ENCODE assay signal across 21 cellular contexts in the genomic region with DNA sequence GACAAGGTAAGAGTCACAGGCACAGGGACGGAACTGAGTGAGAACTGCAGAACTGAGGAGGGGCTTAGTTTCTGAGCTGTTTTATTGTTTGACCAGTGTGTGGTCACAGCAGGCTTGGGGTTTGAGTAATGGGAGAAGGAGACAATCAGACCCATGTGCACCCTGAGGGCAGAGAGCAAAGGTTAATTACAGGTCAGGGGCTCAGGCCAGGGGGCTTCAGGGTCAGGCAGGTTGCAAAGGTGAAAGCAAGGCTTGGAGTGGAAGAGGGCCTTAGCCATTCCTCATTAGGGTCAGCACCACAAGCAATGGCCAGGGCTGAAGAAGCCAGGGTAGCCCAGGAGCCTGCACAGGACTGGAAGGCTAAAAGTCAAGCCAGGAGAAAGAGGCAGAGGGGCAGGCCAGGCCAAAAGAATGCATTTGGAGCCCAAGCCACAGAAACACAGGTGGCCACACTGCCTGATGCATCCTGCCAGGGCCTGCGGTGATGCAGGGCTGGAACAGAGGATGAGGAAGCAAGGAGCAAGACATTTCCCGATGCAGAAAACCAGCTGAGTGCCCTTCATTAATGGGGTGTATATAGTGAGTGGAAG.
DNase-seq lines count a peak whose midpoint lies in the region; ATAC-seq, FAIRE-seq and TF ChIP-seq lines count a peak whose summit lies in the region.
"Had no signal": no experiment of that assay in that cellular context is flagged by ENCODE, and none has a peak within 500 bp of the region (broad histone marks: within the 10 kb centered on the region; RNA-seq: fewer than 3 reads in every experiment).

No MANE protein-coding gene starts in this region.

- H3K4me1 Mint-ChIP-seq in H9 (peaks cover 4 to 5% of the 10 kb centered on the region in 2 experiments), neural progenitor cell (peaks cover 6% of the 10 kb centered on the region)
- H3K4me1 Mint-ChIP-seq in stimulated activated effector memory CD8-positive, alpha-beta T cell treated with anti-CD3 and anti-CD28 coated beads, Interleukin-12 subunit alpha, Interleukin-12 subunit beta, amount 100 ng/mL, for 72 hours: peaks cover 6% of the 10 kb centered on the region
- H3K4me1 Mint-ChIP-seq: B cell; CD4-positive, CD25-positive, alpha-beta regulatory T cell had no signal

- H3K4me3 ChIP-seq in H1 (ENCODE audit: extremely low read depth in 1 of 4, insufficient read depth in 2 of 4, low read depth in 3 of 4, low read length in 4 of 4): no peak overlapping the region
- no peak overlapping the region for H3K4me3 ChIP-seq in neural progenitor cell
- H3K4me3 ChIP-seq: BLaER1, GM12878, GM23248 had no signal

- H3K27ac ChIP-seq in H9 (ENCODE audit: insufficient read length, low read depth, low read length) (no peak overlapping the region), H1 (ENCODE audit: low read depth, low read length) (no peak overlapping the region), neural progenitor cell (no peak overlapping the region)
- H3K27ac ChIP-seq: BLaER1, C4-2B, GM23248 had no signal

- H3K18ac ChIP-seq in H9 (ENCODE audit: insufficient read length, low read depth, low read length) (no peak overlapping the region), H1 (ENCODE audit: extremely low read depth, low read length) (no peak overlapping the region)

- H3K4ac ChIP-seq in H9 (ENCODE audit: low read depth, low read length) (no peak overlapping the region), H1 (replicated peaks; ENCODE audit: insufficient read length, low read depth, low read length) (no peak overlapping the region)

- no peak for TF ChIP-seq RAD21 in H1 (IDR thresholded peaks at IDR 0.05 in 1 of 2, conservative IDR thresholded peaks at IDR 0.05 in 1 of 2; ENCODE audit: low read depth in 2 of 2, low read length in 2 of 2)

- H3K79me2 ChIP-seq in H9 (ENCODE audit: insufficient read depth, low read length) (no peaks in the 10 kb centered on the region), H1 (ENCODE audit: control insufficient read depth in 1 of 2, insufficient read depth in 2 of 2, low read length in 2 of 2) (no peaks in the 10 kb centered on the region), neural progenitor cell (ENCODE audit: low read depth) (no peaks in the 10 kb centered on the region)

- H4K91ac ChIP-seq in H9 (ENCODE audit: insufficient read length, low read depth, low read length): no peak overlapping the region
- no peak overlapping the region for H4K91ac ChIP-seq in H1 (replicated peaks; ENCODE audit: insufficient read length, low read length)

- H2AK5ac ChIP-seq in H9 (ENCODE audit: insufficient read length, low read length) (no peak overlapping the region), H1 (ENCODE audit: low read depth, low read length) (no peak overlapping the region)

- FAIRE-seq in H1 (lab: Jason Lieb, UNC): no peak
- FAIRE-seq: GM12878, GM19239, H54 had no signal

- H3K36me3 Mint-ChIP-seq in H9 (ENCODE audit: insufficient read depth in 1 of 3, low read depth in 3 of 3): no peaks in the 10 kb centered on the region
- H3K36me3 Mint-ChIP-seq in neural progenitor cell: no peaks in the 10 kb centered on the region
- H3K36me3 Mint-ChIP-seq in stimulated activated effector memory CD8-positive, alpha-beta T cell treated with anti-CD3 and anti-CD28 coated beads, Interleukin-12 subunit alpha, Interleukin-12 subunit beta, amount 100 ng/mL, for 72 hours: no peaks in the 10 kb centered on the region
- H3K36me3 Mint-ChIP-seq: CD4-positive, CD25-positive, alpha-beta regulatory T cell; CD8-positive, alpha-beta T cell had no signal

- H3F3A ChIP-seq in neural progenitor cell (ENCODE audit: low read depth): peaks cover 9% of the 10 kb centered on the region

- no peaks in the 10 kb centered on the region for H3K4me1 ChIP-seq in H9 (ENCODE audit: insufficient read depth, low read length)
- no peaks in the 10 kb centered on the region for H3K4me1 ChIP-seq in H1 (replicated peaks in 1 of 4; ENCODE audit: control insufficient read depth in 3 of 4, insufficient read depth in 4 of 4, low read length in 3 of 4)
- H3K4me1 ChIP-seq in neural progenitor cell: peaks cover 12% of the 10 kb centered on the region
- H3K4me1 ChIP-seq: BLaER1, Caco-2 had no signal

- H3K9ac ChIP-seq in H9 (ENCODE audit: extremely low read depth, insufficient read length, low read length): no peak overlapping the region
- no peak overlapping the region; a peak in 1 of 7 replicates for H3K9ac ChIP-seq in H1 (replicated peaks in 1 of 4; ENCODE audit: extremely low read depth in 1 of 4, low read depth in 3 of 4, low read length in 3 of 4)
- no peak overlapping the region for H3K9ac ChIP-seq in neural progenitor cell
- H3K9ac ChIP-seq: BLaER1, GM23248 had no signal

- H2BK5ac ChIP-seq in H9 (ENCODE audit: insufficient read length, low read length): no peak overlapping the region
- no peak overlapping the region for H2BK5ac ChIP-seq in H1 (ENCODE audit: low read depth, low read length)

- H3K4me3 Mint-ChIP-seq in H9 (no peak overlapping the region), neural progenitor cell (no peak overlapping the region)
- no peak overlapping the region for H3K4me3 Mint-ChIP-seq in stimulated activated effector memory CD8-positive, alpha-beta T cell treated with anti-CD3 and anti-CD28 coated beads, Interleukin-12 subunit alpha, Interleukin-12 subunit beta, amount 100 ng/mL, for 72 hours
- H3K4me3 Mint-ChIP-seq: B cell; CD4-positive, CD25-positive, alpha-beta regulatory T cell; CD8-positive, alpha-beta T cell had no signal

- no peaks in the 10 kb centered on the region for H4K20me1 ChIP-seq in H9 (ENCODE audit: control insufficient read depth, insufficient read depth, insufficient read length)
- H4K20me1 ChIP-seq in H1 (replicated peaks in 1 of 2; ENCODE audit: control insufficient read depth in 1 of 2, insufficient read depth in 2 of 2, low read length in 2 of 2): no peaks in the 10 kb centered on the region
- no peaks in the 10 kb centered on the region for H4K20me1 ChIP-seq in neural progenitor cell (ENCODE audit: low read depth)
- H4K20me1 ChIP-seq: BLaER1 had no signal

- H2BK20ac ChIP-seq in H9 (ENCODE audit: low read depth, low read length, poor library complexity, severe bottlenecking) (no peak overlapping the region), H1 (ENCODE audit: low read length) (no peak overlapping the region)

- H3K27me3 Mint-ChIP-seq in H9 (ENCODE audit: low read depth) (no peaks in the 10 kb centered on the region; the same call in 1 of the 2 replicates), neural progenitor cell (ENCODE audit: insufficient read depth, low read depth) (peaks cover 3% of the 10 kb centered on the region)

- H2BK12ac ChIP-seq in H9 (ENCODE audit: insufficient read length, low read depth, low read length) (no peak overlapping the region), H1 (ENCODE audit: low read depth, low read length) (no peak overlapping the region)

- H3K9me3 ChIP-seq in H9 (ENCODE audit: control insufficient read depth, low read depth, low read length) (no peaks in the 10 kb centered on the region), H1 (ENCODE audit: insufficient read depth in 2 of 2, low read depth in 1 of 2, low read length in 1 of 2) (no peaks in the 10 kb centered on the region), neural progenitor cell (ENCODE audit: low read depth) (no peaks in the 10 kb centered on the region)
- H3K9me3 ChIP-seq: BLaER1, Caco-2 had no signal

- H3K79me1 ChIP-seq in H9 (ENCODE audit: insufficient read depth, low read depth, low read length, poor library complexity, severe bottlenecking) (no peaks in the 10 kb centered on the region), H1 (ENCODE audit: low read depth, low read length) (no peaks in the 10 kb centered on the region)

- H3K27ac Mint-ChIP-seq in H9: 0 out of 7 replicates have a peak overlapping the region, but pooled peaks of 1 of the 3 experiments have one; percentile 39
- H3K27ac Mint-ChIP-seq in neural progenitor cell: no peak overlapping the region
- no peak overlapping the region for H3K27ac Mint-ChIP-seq in stimulated activated effector memory CD8-positive, alpha-beta T cell treated with anti-CD3 and anti-CD28 coated beads, Interleukin-12 subunit alpha, Interleukin-12 subunit beta, amount 100 ng/mL, for 72 hours
- H3K27ac Mint-ChIP-seq: B cell; CD8-positive, alpha-beta T cell had no signal

- H2BK120ac ChIP-seq in H9 (ENCODE audit: low read depth, low read length, poor library complexity, severe bottlenecking) (no peak overlapping the region), H1 (replicated peaks; ENCODE audit: low read depth, low read length) (no peak overlapping the region)

- H3K27me3 ChIP-seq in H9 (ENCODE audit: insufficient read depth, low read length) (no peaks in the 10 kb centered on the region), H1 (replicated peaks in 1 of 4; ENCODE audit: control insufficient read depth in 3 of 4, extremely low read depth in 1 of 4, insufficient read depth in 3 of 4, low read length in 3 of 4) (no peaks in the 10 kb centered on the region), neural progenitor cell (no peaks in the 10 kb centered on the region)
- H3K27me3 ChIP-seq: BLaER1 had no signal

- H3K56ac ChIP-seq in H9 (ENCODE audit: insufficient read length, low read depth, low read length) (no peak overlapping the region), H1 (replicated peaks; ENCODE audit: insufficient read length, low read depth, low read length) (no peak overlapping the region)

- H3K4me2 ChIP-seq in H9 (ENCODE audit: insufficient read depth, insufficient read length, low read length) (no peak overlapping the region), H1 (ENCODE audit: insufficient read depth in 1 of 2, low read depth in 2 of 2, low read length in 2 of 2) (no peak overlapping the region), neural progenitor cell (peak overlapping the region; percentile 39)
- H3K4me2 ChIP-seq: BLaER1 had no signal

- DNase-seq in H9 (no peak), H1 (ENCODE audit: low read depth in 1 of 2, low spot score in 2 of 2) (no peak), neural progenitor cell (ENCODE audit: low spot score) (peak; percentile 40), kidney glomerular epithelial cell (lab: John Stamatoyannopoulos, UW) (no peak), activated T-cell treated with anti-CD3 and anti-CD28 coated beads for 4 hours (no peak), AG08396 (ENCODE audit: low spot score) (no peak)
- DNase-seq in stimulated activated effector memory CD8-positive, alpha-beta T cell treated with anti-CD3 and anti-CD28 coated beads, Interleukin-12 subunit alpha, Interleukin-12 subunit beta, amount 100 ng/mL, for 72 hours (ENCODE audit: low spot score in 2 of 2): no peak
- DNase-seq: Caco-2; CD4-positive, CD25-positive, alpha-beta regulatory T cell; CD8-positive, alpha-beta T cell; DMS153; DND-41; GDM1; GM23248 had no signal

- H2AFZ ChIP-seq in H9 (ENCODE audit: low read length) (no peak overlapping the region), H1 (ENCODE audit: low read length) (peak overlapping the region; percentile 50), neural progenitor cell (replicated peaks) (no peak overlapping the region)
- H2AFZ ChIP-seq: GM23248 had no signal

- H3K14ac ChIP-seq in H9 (ENCODE audit: insufficient read depth, low read length) (0 out of 2 replicates have a peak overlapping the region, but pooled peaks have one; percentile 45), H1 (ENCODE audit: insufficient read length) (no peak overlapping the region)

- H3K23me2 ChIP-seq in H9 (ENCODE audit: insufficient read length, low read depth, low read length, poor library complexity, severe bottlenecking) (no peaks in the 10 kb centered on the region), H1 (ENCODE audit: low read depth, low read length) (no peaks in the 10 kb centered on the region)

- H3K36me3 ChIP-seq in H1 (ENCODE audit: control insufficient read depth in 2 of 4, insufficient read depth in 4 of 4, low read length in 3 of 4) (no peaks in the 10 kb centered on the region), neural progenitor cell (no peaks in the 10 kb centered on the region)
- H3K36me3 ChIP-seq: BLaER1 had no signal

- WGBS in H9 (ENCODE audit: extremely low coverage, insufficient read length, low lambda C conversion rate): no CpG with 5 or more reads among the region's 3 CpGs
- WGBS in H1 (ENCODE audit: extremely low coverage in 1 of 2, insufficient coverage in 1 of 2, insufficient read length in 1 of 2, insufficient replicate concordance in 2 of 2, low coverage in 1 of 2, low lambda C conversion rate in 2 of 2, missing lambda C conversion rate in 1 of 2), 2 experiments: 89% methylated on average over 3 of the region's 3 CpGs; no CpG with 5 or more reads in 1 of the 2 experiments

- H4K8ac ChIP-seq in H9 (replicated peaks; ENCODE audit: insufficient read length, low read depth, low read length) (no peak overlapping the region), H1 (ENCODE audit: extremely low read depth, insufficient read depth, low read length) (no peak overlapping the region)

- H2BK15ac ChIP-seq in H9 (ENCODE audit: low read depth, low read length) (no peak overlapping the region), H1 (ENCODE audit: low read length) (no peak overlapping the region)

- POLR2A ChIA-PET in H1 (lab: Charles Lee; ENCODE audit: partially characterized antibody): no interaction called here

- no peak overlapping the region for H3K23ac ChIP-seq in H9 (ENCODE audit: insufficient read length, low read depth, low read length)
- H3K23ac ChIP-seq in H1 (ENCODE audit: insufficient read length): no peak overlapping the region

- H3T11ph ChIP-seq in H9 (ENCODE audit: low read length): no peak overlapping the region

- H3K9me3 Mint-ChIP-seq in H9 (no peaks in the 10 kb centered on the region; a peak in 1 of 5 replicates), neural progenitor cell (peaks cover 2% of the 10 kb centered on the region)
- no peaks in the 10 kb centered on the region for H3K9me3 Mint-ChIP-seq in stimulated activated effector memory CD8-positive, alpha-beta T cell treated with anti-CD3 and anti-CD28 coated beads, Interleukin-12 subunit alpha, Interleukin-12 subunit beta, amount 100 ng/mL, for 72 hours
- H3K9me3 Mint-ChIP-seq: CD8-positive, alpha-beta T cell had no signal

- TF ChIP-seq EP300 in H1 (IDR thresholded peaks at IDR 0.05; ENCODE audit: borderline replicate concordance in 1 of 2, low read depth in 2 of 2, low read length in 2 of 2): no peak

- H4K5ac ChIP-seq in H9 (ENCODE audit: insufficient read length, low read depth, low read length): no peak overlapping the region
- H4K5ac ChIP-seq in H1 (ENCODE audit: insufficient read length, low read depth, low read length): no peak overlapping the region

- CTCF ChIA-PET in H1 (lab: Charles Lee; ENCODE audit: partially characterized antibody): no interaction called here

- ATAC-seq in stimulated activated effector memory CD8-positive, alpha-beta T cell treated with anti-CD3 and anti-CD28 coated beads, Interleukin-12 subunit alpha, Interleukin-12 subunit beta, amount 100 ng/mL, for 72 hours: peak; percentile 19
- ATAC-seq: CD8-positive, alpha-beta T cell; GM12878; HCT116 had no signal

- TF ChIP-seq CTCF in H9 (conservative IDR thresholded peaks at IDR 0.05) (no peak), H1 (IDR thresholded peaks at IDR 0.05; ENCODE audit: control extremely low read depth in 1 of 3, insufficient read depth in 1 of 3, low read depth in 1 of 3, low read length in 3 of 3) (no peak), neural progenitor cell (IDR thresholded peaks at IDR 0.05) (no peak)

- no peak for TF ChIP-seq POLR2A in H1 (IDR thresholded peaks at IDR 0.05; ENCODE audit: control extremely low read depth in 1 of 2, low read depth in 2 of 2, low read length in 2 of 2)
